Comparison of ENCODE assay signal across 30 cellular contexts in genomic region chr5:77662615-77663014, GRCh38. TPM values are rescaled to one million over a fixed set of nuclear protein-coding genes. Genes with fewer than 3 reads are reported as not detected.
"Had no signal": no experiment of that assay in that cellular context is flagged by ENCODE, and none has a peak within 500 bp of the region (broad histone marks: within the 10 kb centered on the region; RNA-seq: fewer than 3 reads in every experiment).

No MANE protein-coding gene starts in this region.

- H3K4me3 ChIP-seq: adrenal gland, ascending aorta, vagina had no signal

- H3K36me3 ChIP-seq: adrenal gland, ascending aorta, brain microvascular endothelial cell, vagina had no signal

- ATAC-seq: left colon had no signal

- H3K9me3 ChIP-seq: ascending aorta, vagina had no signal

- H3K4me1 ChIP-seq: adrenal gland, ascending aorta, parathyroid adenoma, vagina had no signal

- H3K4me1 Mint-ChIP-seq: activated B cell treated with CpG ODN at 0.5 μM for 24 hours; activated CD4-positive, alpha-beta T cell treated with anti-CD3 and anti-CD28 coated beads, Interleukin-2, amount 10 ng/mL, durations not matched to agents 7 days and 5 days; memory B cell; nephron progenitor cell had no signal

- H3K36me3 Mint-ChIP-seq: memory B cell, type B pancreatic cell had no signal

- H2AFZ ChIP-seq: parathyroid adenoma had no signal

- H3K4me3 Mint-ChIP-seq: activated B cell treated with CpG ODN at 0.5 μM for 24 hours; activated CD4-positive, alpha-beta T cell treated with anti-CD3 and anti-CD28 coated beads, Interleukin-2, amount 10 ng/mL, durations not matched to agents 7 days and 5 days; dendritic cell treated with granulocyte-macrophage colony-stimulating factor and Interleukin-4, amounts not matched to agents 40 ng/mL and 50 ng/mL, for 4 days; memory B cell; nephron progenitor cell; T-helper 1 cell treated with Interleukin-12 subunit alpha and Interleukin-12 subunit beta and Interleukin-4 antibody, amounts not matched to agents 30 μg/mL and 1 μg/mL, for 36 hours; type B pancreatic cell had no signal

- H3K9ac ChIP-seq: parathyroid adenoma had no signal

- H3K79me2 ChIP-seq: parathyroid adenoma had no signal

- H3K9me3 Mint-ChIP-seq: activated B cell treated with CpG ODN at 0.5 μM for 24 hours; activated CD4-positive, alpha-beta T cell treated with anti-CD3 and anti-CD28 coated beads, Interleukin-2, amount 10 ng/mL, durations not matched to agents 7 days and 5 days; dendritic cell treated with granulocyte-macrophage colony-stimulating factor and Interleukin-4, amounts not matched to agents 40 ng/mL and 50 ng/mL, for 4 days; memory B cell; nephron progenitor cell; T-helper 1 cell treated with Interleukin-12 subunit alpha and Interleukin-12 subunit beta and Interleukin-4 antibody, amounts not matched to agents 30 μg/mL and 1 μg/mL, for 36 hours; type B pancreatic cell had no signal

- H3K27ac ChIP-seq: adrenal gland, ascending aorta, brain microvascular endothelial cell, parathyroid adenoma, vagina had no signal

- DNase-seq: activated B cell treated with CpG ODN at 0.5 μM for 24 hours; activated CD4-positive, alpha-beta T cell treated with anti-CD3 and anti-CD28 coated beads, Interleukin-2, amount 10 ng/mL, durations not matched to agents 7 days and 5 days; activated effector memory CD4-positive, alpha-beta T cell treated with anti-CD3 and anti-CD28 coated beads, Interleukin-2, amount 50 U/mL, for 16 hours; activated naive CD4-positive, alpha-beta T cell treated with anti-CD3 and anti-CD28 coated beads, Interleukin-2, amount 50 U/mL, for 16 hours; activated T-cell treated with anti-CD3 and anti-CD28 coated beads, Interleukin-2, amount 50 U/mL, for 48 hours; adrenal gland; brain microvascular endothelial cell; caudate nucleus; effector CD4-positive, alpha-beta T cell; left colon; nephron progenitor cell; right cardiac atrium; stimulated activated CD4-positive, alpha-beta T cell treated with anti-CD3 and anti-CD28 coated beads, Interleukin-4, amount 100 ng/mL, for 4 hours; T1000 had no signal

- H3K27me3 ChIP-seq: adrenal gland, ascending aorta, vagina had no signal

RNA-seq across cellular contexts. Expression of gene OTP, which starts 24.1 kb away (rescaled TPM):
- total RNA-seq: activated B cell treated with CpG ODN at 0.5 μM for 24 hours; activated CD4-positive, alpha-beta T cell treated with anti-CD3 and anti-CD28 coated beads, Interleukin-2, amount 10 ng/mL, durations not matched to agents 7 days and 5 days; ascending aorta; epithelial cell of proximal tubule; fibroblast of lung; glomerular endothelial cell; left colon; lower leg skin; mononuclear cell; myocyte; pulmonary artery endothelial cell; right cardiac atrium; temporal lobe; vagina had no signal
- polyA plus RNA-seq: adrenal gland, fibroblast of lung, keratinocyte, right cardiac atrium had no signal
